In genomic region chr1:227869281-227869842, GRCh38 we compare ENCODE assay signal across 18 cellular contexts. TPM values are rescaled to one million over a fixed set of nuclear protein-coding genes. Genes with fewer than 3 reads are reported as not detected.
DNase-seq lines count a peak whose midpoint lies in the region; ATAC-seq and TF ChIP-seq lines count a peak whose summit lies in the region.
"Had no signal": no experiment of that assay in that cellular context is flagged by ENCODE, and none has a peak within 500 bp of the region (broad histone marks: within the 10 kb centered on the region; RNA-seq: fewer than 3 reads in every experiment).

No MANE protein-coding gene starts in this region.

- intact Hi-C loops in naive thymus-derived CD4-positive, alpha-beta T cell (cut with micrococcal nuclease) = no loop called here
- intact Hi-C loops in Caco-2 (cut with micrococcal nuclease; ENCODE audit: unreplicated experiment) = no loop called here

- H3K9me3 ChIP-seq in naive thymus-derived CD4-positive, alpha-beta T cell (ENCODE audit: control insufficient read depth in 2 of 3, low read length in 3 of 3) = peaks cover 0 to 6% (median 0%) of the 10 kb centered on the region in 3 experiments
- peaks cover 9% of the 10 kb centered on the region; the same call in 1 of the 2 replicates for H3K9me3 ChIP-seq in Caco-2
- H3K9me3 ChIP-seq: neutrophil, vagina had no signal

- no peaks in the 10 kb centered on the region for H3K27me3 ChIP-seq in naive thymus-derived CD4-positive, alpha-beta T cell (ENCODE audit: control insufficient read depth in 2 of 2, insufficient read depth in 2 of 2, low read length in 2 of 2)
- H3K27me3 ChIP-seq in Caco-2 (replicated peaks; ENCODE audit: control insufficient read depth, insufficient read depth, low read length) = peaks cover 2% of the 10 kb centered on the region; the same call in 1 of the 2 replicates
- H3K27me3 ChIP-seq: vagina had no signal

- no peak overlapping the region for H3K27ac ChIP-seq in naive thymus-derived CD4-positive, alpha-beta T cell (ENCODE audit: low read depth, low read length)
- H3K27ac ChIP-seq: foreskin keratinocyte, neutrophil, PC-9, vagina had no signal

- peaks cover 4 to 27% (median 15%) of the 10 kb centered on the region in 11 donors for H3K9me3 Mint-ChIP-seq in naive thymus-derived CD4-positive, alpha-beta T cell
- H3K9me3 Mint-ChIP-seq in Caco-2 (ENCODE audit: unreplicated experiment) = no peaks in the 10 kb centered on the region

- peak overlapping the region; percentile 48 for H3K4me3 ChIP-seq in naive thymus-derived CD4-positive, alpha-beta T cell (ENCODE audit: low read length)
- H3K4me3 ChIP-seq in Caco-2 (ENCODE audit: low read depth, low read length) = no peak overlapping the region
- H3K4me3 ChIP-seq: PC-9, vagina had no signal

- BruUV-seq in Caco-2 (replicated peaks; lab: Mats Ljungman, UMichigan) = no TSS peak

- CTCF ChIA-PET in naive thymus-derived CD4-positive, alpha-beta T cell (lab: Charles Lee) = interaction anchor here (1.3 kb wide), 1 partner anchor 17 kb away, joined by 3 read pairs; no protein-coding TSS in a partner anchor
- CTCF ChIA-PET in Caco-2 (lab: Charles Lee) = no interaction called here

- peaks cover 0 to 11% (median 8%) of the 10 kb centered on the region in 5 donors for H3K36me3 Mint-ChIP-seq in naive thymus-derived CD4-positive, alpha-beta T cell
- H3K36me3 Mint-ChIP-seq in Caco-2 (ENCODE audit: insufficient read depth, unreplicated experiment) = no peaks in the 10 kb centered on the region

- no peak for TF ChIP-seq CTCF in Caco-2 (IDR thresholded peaks at IDR 0.05; ENCODE audit: insufficient read depth in 1 of 2, low read depth in 1 of 2, low read length in 1 of 2, severe bottlenecking in 1 of 2, unreplicated experiment in 1 of 2)

- DNase-seq in activated CD8-positive, alpha-beta memory T cell treated with anti-CD3 and anti-CD28 coated beads for 24 hours = peak; percentile 54
- no peak for DNase-seq in activated CD8-positive, alpha-beta memory T cell treated with anti-CD3 and anti-CD28 coated beads, Interleukin-2, amount 50 U/mL, for 4 hours
- DNase-seq in EH (ENCODE audit: low read depth) (peak; percentile 59), RPMI7951 (ENCODE audit: low read depth) (peak; percentile 85), Caco-2 (no peak)
- no peak for DNase-seq in naive thymus-derived CD4-positive, alpha-beta T cell
- DNase-seq: activated CD4-positive, alpha-beta T cell treated with anti-CD3 and anti-CD28 coated beads, Interleukin-2, amount 50 U/mL, for 1 hour; aorta; foreskin keratinocyte; midbrain; NCI-H524; PC-9; retina had no signal

- peak overlapping the region in 8 of 9 donors; percentile 8 to 92 (median 75) for H3K27ac Mint-ChIP-seq in naive thymus-derived CD4-positive, alpha-beta T cell
- no peak overlapping the region for H3K27ac Mint-ChIP-seq in Caco-2 (ENCODE audit: unreplicated experiment)
- H3K27ac Mint-ChIP-seq: stimulated activated naive CD8-positive, alpha-beta T cell treated with anti-CD3 and anti-CD28 coated beads, Interleukin-15, Interleukin-2, amounts not matched to agents 100 ng/mL and 50 ng/mL, for 24 hours had no signal

- ATAC-seq in naive thymus-derived CD4-positive, alpha-beta T cell = peak; percentile 10
- no peak for ATAC-seq in HG02870 (IDR thresholded peaks at IDR 0.05; ENCODE audit: unreplicated experiment)
- no peak for ATAC-seq in HG03565 (IDR thresholded peaks at IDR 0.05; ENCODE audit: unreplicated experiment)
- ATAC-seq: foreskin keratinocyte had no signal

- H3K27me3 Mint-ChIP-seq in naive thymus-derived CD4-positive, alpha-beta T cell = peaks cover 0 to 19% (median 0%) of the 10 kb centered on the region in 5 donors
- H3K27me3 Mint-ChIP-seq in Caco-2 (ENCODE audit: insufficient read depth, unreplicated experiment) = peaks cover 19% of the 10 kb centered on the region
- H3K27me3 Mint-ChIP-seq: stimulated activated naive CD8-positive, alpha-beta T cell treated with anti-CD3 and anti-CD28 coated beads, Interleukin-15, Interleukin-2, amounts not matched to agents 100 ng/mL and 50 ng/mL, for 24 hours had no signal

- H3K4me1 Mint-ChIP-seq in naive thymus-derived CD4-positive, alpha-beta T cell = peaks cover 22 to 58% (median 50%) of the 10 kb centered on the region in 7 donors
- H3K4me1 Mint-ChIP-seq in Caco-2 (ENCODE audit: low read depth, unreplicated experiment) = no peaks in the 10 kb centered on the region

- peak overlapping the region; percentile 12 to 91 (median 77) for H3K4me3 Mint-ChIP-seq in naive thymus-derived CD4-positive, alpha-beta T cell
- H3K4me3 Mint-ChIP-seq in Caco-2 (ENCODE audit: unreplicated experiment) = no peak overlapping the region
- H3K4me3 Mint-ChIP-seq: stimulated activated naive CD8-positive, alpha-beta T cell treated with anti-CD3 and anti-CD28 coated beads, Interleukin-15, Interleukin-2, amounts not matched to agents 100 ng/mL and 50 ng/mL, for 24 hours had no signal

- POLR2A ChIA-PET in naive thymus-derived CD4-positive, alpha-beta T cell (lab: Charles Lee) = interaction anchor here (2.0 kb wide), 1 partner anchor 16 kb away, joined by 13 read pairs; no protein-coding TSS in a partner anchor
- POLR2A ChIA-PET in Caco-2 (lab: Charles Lee) = no interaction called here

- H3K36me3 ChIP-seq in naive thymus-derived CD4-positive, alpha-beta T cell (ENCODE audit: control insufficient read depth in 2 of 3, insufficient read depth in 3 of 3, low read length in 3 of 3) = no peaks in the 10 kb centered on the region
- H3K36me3 ChIP-seq in Caco-2 (ENCODE audit: control insufficient read depth, insufficient read depth, low read length) = no peaks in the 10 kb centered on the region
- H3K36me3 ChIP-seq: neutrophil, vagina had no signal

- H3K4me1 ChIP-seq in naive thymus-derived CD4-positive, alpha-beta T cell (ENCODE audit: control insufficient read depth in 2 of 2, insufficient read depth in 2 of 2, low read length in 2 of 2) = peaks cover 31 to 34% of the 10 kb centered on the region in 2 donors
- H3K4me1 ChIP-seq in Caco-2 = no peaks in the 10 kb centered on the region
- H3K4me1 ChIP-seq: foreskin keratinocyte, vagina had no signal

RNA-seq across cellular contexts. Expression of gene PRSS38, which starts 53.9 kb away (rescaled TPM):
- total RNA-seq in RPMI7951 (2014; rRNA removed; shearing (Covaris generic)) = 0.20 TPM in 1 of 2 replicates, not detected in the other
- not detected for total RNA-seq in naive thymus-derived CD4-positive, alpha-beta T cell
- not detected for polyA plus RNA-seq in naive thymus-derived CD4-positive, alpha-beta T cell
- not detected in 2 replicates for total RNA-seq in Caco-2 (2022)
- total RNA-seq: aorta, foreskin keratinocyte, PC-9, vagina had no signal
- polyA plus RNA-seq: aorta, foreskin keratinocyte had no signal

Comparison
In these comparisons a context has a peak if more than half of its experiments do, and no peak if none do; other contexts are left out.
1. DNase-seq: peak in activated CD8-positive, alpha-beta memory T cell treated with anti-CD3 and anti-CD28 coated beads for 24 hours (single experiment), EH (single experiment) and RPMI7951 (single experiment); none in activated CD8-positive, alpha-beta memory T cell treated with anti-CD3 and anti-CD28 coated beads, Interleukin-2, amount 50 U/mL, for 4 hours (single experiment), naive thymus-derived CD4-positive, alpha-beta T cell (0 of 9) and Caco-2 (0 of 2).